ENCODE assay signal across 23 cellular contexts in the genomic region with DNA sequence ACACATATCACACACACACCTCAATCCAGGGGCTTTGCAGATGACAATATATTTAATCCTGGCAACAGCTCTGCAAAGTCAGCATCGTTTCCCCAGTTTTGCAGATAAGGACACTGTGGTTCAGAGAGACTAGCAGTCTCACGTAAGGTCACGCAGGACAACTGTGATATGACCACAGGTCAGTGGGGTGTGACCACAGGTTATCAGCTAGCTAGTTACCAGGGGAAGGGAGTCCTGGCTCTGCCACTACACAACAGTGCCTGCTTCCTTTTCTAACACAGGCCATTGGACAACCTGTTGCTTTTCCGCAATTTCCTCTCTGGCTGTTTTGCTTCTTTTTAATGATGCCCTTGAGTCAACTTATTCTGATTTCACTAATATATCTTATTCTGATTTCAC.
"Had no signal": no experiment of that assay in that cellular context is flagged by ENCODE, and none has a peak within 500 bp of the region (broad histone marks: within the 10 kb centered on the region; RNA-seq: fewer than 3 reads in every experiment).

No MANE protein-coding gene starts in this region.

- H3K4me1 Mint-ChIP-seq: memory B cell had no signal

- H3K9me3 ChIP-seq: colonic mucosa, left lung had no signal

- H3K4me3 ChIP-seq: colonic mucosa, left lung had no signal

- H3K27ac ChIP-seq: colonic mucosa, epithelial cell of prostate, foreskin keratinocyte, left lung had no signal

- DNase-seq: activated CD4-positive, alpha-beta T cell treated with anti-CD3 and anti-CD28 coated beads, Interleukin-2, amount 10 ng/mL, durations not matched to agents 24 days and 14 days; activated CD8-positive, alpha-beta T cell treated with anti-CD3 and anti-CD28 coated beads, Interleukin-2, amount 10 ng/mL, durations not matched to agents 7 days and 5 days; activated naive CD4-positive, alpha-beta T cell treated with anti-CD3 and anti-CD28 coated beads, Interleukin-2, amount 10 ng/mL, durations not matched to agents 7 days and 5 days; activated naive CD8-positive, alpha-beta T cell treated with anti-CD3 and anti-CD28 coated beads, Interleukin-2, amount 50 U/mL, for 24 hours; activated T-cell treated with anti-CD3 and anti-CD28 coated beads, Interleukin-2, amount 50 U/mL, for 24 hours; anterior cingulate cortex; colonic mucosa; foreskin keratinocyte; hypothalamus; kidney; left lung; nucleus accumbens; posterior cingulate gyrus; stimulated activated CD4-positive, alpha-beta T cell treated with anti-CD3 and anti-CD28 coated beads, Interleukin-2, amount 100 ng/mL, for 24 hours; stimulated activated naive CD4-positive, alpha-beta T cell treated with Interleukin-2 at 50 U/mL for 16 hours had no signal

- ATAC-seq: activated CD8-positive, alpha-beta T cell treated with anti-CD3 and anti-CD28 coated beads, Interleukin-2, amount 10 ng/mL, durations not matched to agents 7 days and 5 days; activated naive CD8-positive, alpha-beta T cell treated with anti-CD3 and anti-CD28 coated beads, Interleukin-2, amount 50 U/mL, for 24 hours; foreskin keratinocyte; left lung had no signal

- H3K27ac Mint-ChIP-seq: activated CD4-positive, alpha-beta T cell treated with anti-CD3 and anti-CD28 coated beads, Interleukin-2, amount 10 ng/mL, durations not matched to agents 24 days and 14 days; activated CD8-positive, alpha-beta T cell treated with anti-CD3 and anti-CD28 coated beads, Interleukin-2, amount 10 ng/mL, durations not matched to agents 7 days and 5 days; activated naive CD4-positive, alpha-beta T cell treated with anti-CD3 and anti-CD28 coated beads, Interleukin-2, amount 10 ng/mL, durations not matched to agents 7 days and 5 days; activated naive CD8-positive, alpha-beta T cell treated with anti-CD3 and anti-CD28 coated beads, Interleukin-2, amount 50 U/mL, for 24 hours; activated T-cell treated with anti-CD3 and anti-CD28 coated beads, Interleukin-2, amount 50 U/mL, for 24 hours; brain; endodermal cell; memory B cell; T-helper 2 cell treated with Interferon-gamma antibody and Interleukin-4, amounts not matched to agents 5 μg/mL and 100 μg/mL, for 36 hours; type B pancreatic cell had no signal

- H3K9me3 Mint-ChIP-seq: activated CD4-positive, alpha-beta T cell treated with anti-CD3 and anti-CD28 coated beads, Interleukin-2, amount 10 ng/mL, durations not matched to agents 24 days and 14 days; activated naive CD4-positive, alpha-beta T cell treated with anti-CD3 and anti-CD28 coated beads, Interleukin-2, amount 10 ng/mL, durations not matched to agents 7 days and 5 days; activated naive CD8-positive, alpha-beta T cell treated with anti-CD3 and anti-CD28 coated beads, Interleukin-2, amount 50 U/mL, for 24 hours; activated T-cell treated with anti-CD3 and anti-CD28 coated beads, Interleukin-2, amount 50 U/mL, for 24 hours; brain; central memory CD8-positive, alpha-beta T cell; endodermal cell; memory B cell; nephron; T-helper 2 cell treated with Interferon-gamma antibody and Interleukin-4, amounts not matched to agents 5 μg/mL and 100 μg/mL, for 36 hours; type B pancreatic cell had no signal

- H3K27me3 Mint-ChIP-seq: activated CD4-positive, alpha-beta T cell treated with anti-CD3 and anti-CD28 coated beads, Interleukin-2, amount 10 ng/mL, durations not matched to agents 24 days and 14 days; activated naive CD4-positive, alpha-beta T cell treated with anti-CD3 and anti-CD28 coated beads, Interleukin-2, amount 10 ng/mL, durations not matched to agents 7 days and 5 days; activated naive CD8-positive, alpha-beta T cell treated with anti-CD3 and anti-CD28 coated beads, Interleukin-2, amount 50 U/mL, for 24 hours; activated T-cell treated with anti-CD3 and anti-CD28 coated beads, Interleukin-2, amount 50 U/mL, for 24 hours; central memory CD8-positive, alpha-beta T cell; type B pancreatic cell had no signal

- H3K4me3 Mint-ChIP-seq: activated CD4-positive, alpha-beta T cell treated with anti-CD3 and anti-CD28 coated beads, Interleukin-2, amount 10 ng/mL, durations not matched to agents 24 days and 14 days; activated CD8-positive, alpha-beta T cell treated with anti-CD3 and anti-CD28 coated beads, Interleukin-2, amount 10 ng/mL, durations not matched to agents 7 days and 5 days; activated naive CD4-positive, alpha-beta T cell treated with anti-CD3 and anti-CD28 coated beads, Interleukin-2, amount 10 ng/mL, durations not matched to agents 7 days and 5 days; activated naive CD8-positive, alpha-beta T cell treated with anti-CD3 and anti-CD28 coated beads, Interleukin-2, amount 50 U/mL, for 24 hours; activated T-cell treated with anti-CD3 and anti-CD28 coated beads, Interleukin-2, amount 50 U/mL, for 24 hours; brain; central memory CD8-positive, alpha-beta T cell; endodermal cell; memory B cell; nephron; T-helper 2 cell treated with Interferon-gamma antibody and Interleukin-4, amounts not matched to agents 5 μg/mL and 100 μg/mL, for 36 hours; type B pancreatic cell had no signal

- H3K4me1 ChIP-seq: colonic mucosa had no signal

- H3K36me3 ChIP-seq: colonic mucosa, left lung had no signal

- H3K27me3 ChIP-seq: colonic mucosa, foreskin keratinocyte, left lung had no signal
